In genomic region chr15:75067123-75067854, GRCh38 we compare ENCODE assay signal across 10 cellular contexts. TPM values are rescaled to one million over a fixed set of nuclear protein-coding genes. Genes with fewer than 3 reads are reported as not detected.
DNase-seq lines count a peak whose midpoint lies in the region; ATAC-seq and TF ChIP-seq lines count a peak whose summit lies in the region.
"Had no signal": no experiment of that assay in that cellular context is flagged by ENCODE, and none has a peak within 500 bp of the region (broad histone marks: within the 10 kb centered on the region; RNA-seq: fewer than 3 reads in every experiment).

No MANE protein-coding gene starts in this region.

- 0 out of 2 replicates have a peak, but pooled peaks cover 6% of the 10 kb centered on the region for H3K27me3 ChIP-seq in ACC112 (ENCODE audit: insufficient read depth, low read length)

- ATAC-seq in mucosa of descending colon (no peak), HG03565 (IDR thresholded peaks at IDR 0.05; ENCODE audit: unreplicated experiment) (no peak)

- peak overlapping the region; percentile 62 for H3K27ac ChIP-seq in ACC112 (ENCODE audit: low read depth, low read length)
- no peak overlapping the region for H3K27ac ChIP-seq in caudate nucleus (ENCODE audit: low read depth, low read length)
- H3K27ac ChIP-seq: VCaP had no signal

- H2AFZ ChIP-seq in ACC112 (ENCODE audit: low read length, unreplicated experiment) = peak overlapping the region; percentile 2

- DNase-seq in HCEC 1CT = peak; percentile 76
- DNase-seq in T-helper 22 cell (ENCODE audit: low read depth) = peak; percentile 12
- DNase-seq in epithelial cell of esophagus (ENCODE audit: low read depth) = peak; percentile 59
- DNase-seq in mucosa of descending colon = no peak
- no peak for DNase-seq in caudate nucleus (lab: John Stamatoyannopoulos, UW)
- no peak for DNase-seq in DMS79 treated with DMSO at 0.1 percent for 48 hours (lab: John Stamatoyannopoulos, UW)
- DNase-seq: hypothalamus had no signal

- H3K4me1 ChIP-seq in ACC112 (ENCODE audit: control insufficient read depth, insufficient read depth, low read length, unreplicated experiment) (peaks cover 47% of the 10 kb centered on the region), mucosa of descending colon (ENCODE audit: low read depth) (no peaks in the 10 kb centered on the region)

- no peaks in the 10 kb centered on the region for H3K79me2 ChIP-seq in ACC112 (ENCODE audit: control insufficient read depth, insufficient read depth, low read length, unreplicated experiment)

- no peaks in the 10 kb centered on the region for H3K36me3 ChIP-seq in ACC112 (ENCODE audit: insufficient read depth, low read length)
- no peaks in the 10 kb centered on the region for H3K36me3 ChIP-seq in mucosa of descending colon (ENCODE audit: low read depth)

- intact Hi-C loops in mucosa of descending colon (cut with DNase I, micrococcal nuclease) = no loop called here

- no peak overlapping the region for H3K4me3 ChIP-seq in ACC112 (ENCODE audit: low read depth, low read length)
- H3K4me3 ChIP-seq in epithelial cell of esophagus (ENCODE audit: low read length) = no peak overlapping the region
- no peak overlapping the region for H3K4me3 ChIP-seq in mucosa of descending colon

- no peaks in the 10 kb centered on the region for H3K9me3 ChIP-seq in mucosa of descending colon

- no peak for TF ChIP-seq CTCF in epithelial cell of esophagus (IDR thresholded peaks at IDR 0.05; ENCODE audit: insufficient read depth, low read depth, low read length, missing control alignments)
- TF ChIP-seq CTCF in mucosa of descending colon (IDR thresholded peaks at IDR 0.05) = no peak

RNA-seq across cellular contexts. Expression of gene PPCDC, which starts 43.9 kb away (rescaled TPM):
- 10 to 100 TPM; 12.4 to 18.9 (median 18.2) TPM for total RNA-seq in mucosa of descending colon

Comparison
In these comparisons a context has a peak if more than half of its experiments do, and no peak if none do; other contexts are left out.
1. DNase-seq: peak in HCEC 1CT (single experiment), T-helper 22 cell (single experiment) and epithelial cell of esophagus (single experiment); none in mucosa of descending colon (0 of 3), caudate nucleus (0 of 61) and DMS79 treated with DMSO at 0.1 percent for 48 hours (single experiment).